In genomic region chr5:21398511-21398910, GRCh38 we compare ENCODE assay signal across 11 cellular contexts.
"Had no signal": no experiment of that assay in that cellular context is flagged by ENCODE, and none has a peak within 500 bp of the region (broad histone marks: within the 10 kb centered on the region; RNA-seq: fewer than 3 reads in every experiment).

No MANE protein-coding gene starts in this region.

- H3K9me3 Mint-ChIP-seq: activated naive CD4-positive, alpha-beta T cell treated with anti-CD3 and anti-CD28 coated beads for 36 hours; activated T-helper 1 cell treated with anti-CD3 and anti-CD28 coated beads, Interleukin-12 subunit alpha, Interleukin-12 subunit beta, Interleukin-2, Interleukin-4 antibody, amounts not matched to agents 30 ng/mL and 10 ng/mL and 1 ng/mL, durations not matched to agents 14 hours and 24 hours and 36 hours had no signal

- H3K4me1 Mint-ChIP-seq: activated CD4-positive, alpha-beta T cell treated with anti-CD3 and anti-CD28 coated beads for 36 hours; naive B cell had no signal

- H3K27me3 Mint-ChIP-seq: activated CD4-positive, alpha-beta T cell treated with anti-CD3 and anti-CD28 coated beads for 36 hours; naive B cell; stimulated activated naive CD8-positive, alpha-beta T cell treated with anti-CD3 and anti-CD28 coated beads, Interleukin-15, Interleukin-2, amounts not matched to agents 100 ng/mL and 50 ng/mL, for 24 hours had no signal

- H3K4me3 Mint-ChIP-seq: activated CD4-positive, alpha-beta T cell treated with anti-CD3 and anti-CD28 coated beads for 36 hours; activated CD8-positive, alpha-beta T cell treated with anti-CD3 and anti-CD28 coated beads, Interleukin-2, amount 10 ng/mL, durations not matched to agents 7 days and 5 days; activated naive CD4-positive, alpha-beta T cell treated with anti-CD3 and anti-CD28 coated beads for 36 hours; activated T-helper 1 cell treated with anti-CD3 and anti-CD28 coated beads, Interleukin-12 subunit alpha, Interleukin-12 subunit beta, Interleukin-2, Interleukin-4 antibody, amounts not matched to agents 30 ng/mL and 10 ng/mL and 1 ng/mL, durations not matched to agents 14 hours and 24 hours and 36 hours; naive B cell; stimulated activated naive CD8-positive, alpha-beta T cell treated with anti-CD3 and anti-CD28 coated beads, Interleukin-15, Interleukin-2, amounts not matched to agents 100 ng/mL and 50 ng/mL, for 24 hours had no signal

- DNase-seq: activated CD4-positive, alpha-beta T cell treated with anti-CD3 and anti-CD28 coated beads for 36 hours; activated CD8-positive, alpha-beta T cell treated with anti-CD3 and anti-CD28 coated beads, Interleukin-2, amount 10 ng/mL, durations not matched to agents 7 days and 5 days; activated naive CD4-positive, alpha-beta T cell treated with anti-CD3 and anti-CD28 coated beads for 36 hours; hypothalamus; lower lobe of right lung; naive B cell; stimulated activated CD4-positive, alpha-beta T cell treated with anti-CD3 and anti-CD28 coated beads, Interleukin-2, amount 100 ng/mL, for 48 hours; WERI-Rb-1 had no signal

- ATAC-seq: activated CD4-positive, alpha-beta T cell treated with anti-CD3 and anti-CD28 coated beads for 36 hours; activated CD8-positive, alpha-beta T cell treated with anti-CD3 and anti-CD28 coated beads, Interleukin-2, amount 10 ng/mL, durations not matched to agents 7 days and 5 days; esophagus mucosa; lower lobe of right lung had no signal

- H3K36me3 Mint-ChIP-seq: naive B cell had no signal

- H3K27ac Mint-ChIP-seq: activated CD4-positive, alpha-beta T cell treated with anti-CD3 and anti-CD28 coated beads for 36 hours; activated CD8-positive, alpha-beta T cell treated with anti-CD3 and anti-CD28 coated beads, Interleukin-2, amount 10 ng/mL, durations not matched to agents 7 days and 5 days; activated naive CD4-positive, alpha-beta T cell treated with anti-CD3 and anti-CD28 coated beads for 36 hours; activated T-helper 1 cell treated with anti-CD3 and anti-CD28 coated beads, Interleukin-12 subunit alpha, Interleukin-12 subunit beta, Interleukin-2, Interleukin-4 antibody, amounts not matched to agents 30 ng/mL and 10 ng/mL and 1 ng/mL, durations not matched to agents 14 hours and 24 hours and 36 hours; naive B cell; stimulated activated naive CD8-positive, alpha-beta T cell treated with anti-CD3 and anti-CD28 coated beads, Interleukin-15, Interleukin-2, amounts not matched to agents 100 ng/mL and 50 ng/mL, for 24 hours had no signal
